Comparison of ENCODE assay signal across 8 cellular contexts in the genomic region with DNA sequence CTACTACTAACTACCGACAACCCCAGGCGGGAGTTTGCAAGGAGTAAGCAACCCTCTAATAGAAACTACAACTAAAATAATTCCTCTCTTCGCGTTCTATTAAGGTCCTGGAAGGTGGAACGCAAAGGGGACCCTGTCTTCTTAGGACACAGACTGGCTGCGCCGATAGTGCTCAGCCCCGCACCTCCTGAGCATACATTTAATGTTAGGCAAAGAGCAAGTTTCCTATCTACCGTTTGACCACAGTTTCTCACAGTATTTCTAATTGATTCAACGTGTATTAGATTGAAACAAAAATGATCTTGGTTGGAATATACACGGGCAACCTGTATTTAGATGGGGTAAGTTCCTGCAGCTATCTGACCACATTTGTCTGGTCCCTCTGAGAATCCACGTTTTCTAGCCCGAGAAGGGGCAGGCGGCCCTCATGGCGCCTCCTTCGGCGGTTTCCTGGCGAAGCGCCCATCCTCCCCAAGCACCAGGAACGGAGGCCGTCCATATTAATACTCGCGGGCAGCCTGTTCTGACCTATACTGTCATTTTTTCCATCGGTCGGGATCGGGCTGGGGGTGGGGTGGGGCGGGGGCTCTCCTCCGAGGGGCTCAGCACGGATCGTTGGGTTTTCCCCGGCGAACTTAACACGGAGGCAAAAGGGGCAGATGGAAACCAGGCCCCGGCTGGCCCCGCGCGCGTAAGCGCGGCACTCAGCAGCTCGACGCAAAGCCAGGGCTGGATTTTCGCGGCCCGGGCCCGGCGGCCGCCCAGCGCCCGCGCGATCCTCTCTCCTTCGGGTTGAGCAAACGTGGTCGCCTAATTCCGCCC.
DNase-seq lines count a peak whose midpoint lies in the region; ATAC-seq and TF ChIP-seq lines count a peak whose summit lies in the region.

No MANE protein-coding gene starts in this region.

- H3K36me3 Mint-ChIP-seq in activated CD4-positive, alpha-beta T cell treated with anti-CD3 and anti-CD28 coated beads for 36 hours (ENCODE audit: low read depth), result peaks cover 8% of the 10 kb centered on the region
- H3K36me3 Mint-ChIP-seq in activated CD8-positive, alpha-beta T cell treated with anti-CD3 and anti-CD28 coated beads for 36 hours (ENCODE audit: low read depth), result peaks cover 9% of the 10 kb centered on the region
- no peaks in the 10 kb centered on the region for H3K36me3 Mint-ChIP-seq in neural crest cell (ENCODE audit: low read depth)

- peak; percentile 73 for DNase-seq in activated CD4-positive, alpha-beta T cell treated with anti-CD3 and anti-CD28 coated beads for 36 hours
- no peak for DNase-seq in activated CD4-positive, alpha-beta T cell treated with anti-CD3 and anti-CD28 coated beads for 1 hour
- DNase-seq in NCI-H128 (lab: John Stamatoyannopoulos, UW; ENCODE audit: unreplicated experiment) (peak; percentile 35), fibroblast of mammary gland (ENCODE audit: low read depth) (no peak), neural crest cell (ENCODE audit: low read depth, low spot score) (peak; percentile 45)
- DNase-seq in activated CD8-positive, alpha-beta T cell treated with anti-CD3 and anti-CD28 coated beads for 36 hours, result peak; percentile 78

- POLR2A ChIA-PET in activated CD4-positive, alpha-beta T cell treated with anti-CD3 and anti-CD28 coated beads for 36 hours (lab: Charles Lee), result interaction anchor here (1.3 kb wide), 1 partner anchor 70 kb away, joined by 5 read pairs; no protein-coding TSS in a partner anchor
- POLR2A ChIA-PET in activated CD8-positive, alpha-beta T cell treated with anti-CD3 and anti-CD28 coated beads for 36 hours (lab: Charles Lee), result interaction anchor here (0.7 to 4.2 kb wide), 8 partner anchors 14 to 84 kb away, joined by 3 to 32 read pairs (median 5); a partner anchor contains a TSS

- peak; percentile 7 for ATAC-seq in activated CD4-positive, alpha-beta T cell treated with anti-CD3 and anti-CD28 coated beads for 36 hours
- ATAC-seq in activated CD8-positive, alpha-beta T cell treated with anti-CD3 and anti-CD28 coated beads for 36 hours, result peak; percentile 24
- ATAC-seq in HG03159 (IDR thresholded peaks at IDR 0.05; ENCODE audit: unreplicated experiment) (no peak), GM19452 (IDR thresholded peaks at IDR 0.05; ENCODE audit: unreplicated experiment) (no peak)

- peaks cover 29% of the 10 kb centered on the region for H3K4me1 Mint-ChIP-seq in activated CD4-positive, alpha-beta T cell treated with anti-CD3 and anti-CD28 coated beads for 36 hours
- H3K4me1 Mint-ChIP-seq in activated CD8-positive, alpha-beta T cell treated with anti-CD3 and anti-CD28 coated beads for 36 hours (ENCODE audit: low read depth), result peaks cover 24% of the 10 kb centered on the region
- peaks cover 44% of the 10 kb centered on the region for H3K4me1 Mint-ChIP-seq in neural crest cell

- H3K27me3 Mint-ChIP-seq in activated CD4-positive, alpha-beta T cell treated with anti-CD3 and anti-CD28 coated beads for 36 hours, result no peaks in the 10 kb centered on the region
- H3K27me3 Mint-ChIP-seq in activated CD8-positive, alpha-beta T cell treated with anti-CD3 and anti-CD28 coated beads for 36 hours, result no peaks in the 10 kb centered on the region
- H3K27me3 Mint-ChIP-seq in neural crest cell (ENCODE audit: low read depth), result peaks cover 41% of the 10 kb centered on the region

- H3K4me3 ChIP-seq in fibroblast of mammary gland (ENCODE audit: control insufficient read depth, low read depth, low read length), result peak overlapping the region; percentile 43

- no peak for TF ChIP-seq CTCF in activated CD8-positive, alpha-beta T cell treated with anti-CD3 and anti-CD28 coated beads for 36 hours (IDR thresholded peaks at IDR 0.05)
- TF ChIP-seq CTCF in fibroblast of mammary gland (conservative IDR thresholded peaks at IDR 0.05; ENCODE audit: control insufficient read depth, insufficient read depth, low read depth, low read length) (no peak), neural crest cell (conservative IDR thresholded peaks at IDR 0.05) (no peak)

- H3K4me3 Mint-ChIP-seq in activated CD4-positive, alpha-beta T cell treated with anti-CD3 and anti-CD28 coated beads for 36 hours, result peak overlapping the region; percentile 80
- peak overlapping the region; percentile 85 for H3K4me3 Mint-ChIP-seq in activated CD8-positive, alpha-beta T cell treated with anti-CD3 and anti-CD28 coated beads for 36 hours
- H3K4me3 Mint-ChIP-seq in neural crest cell, result peak overlapping the region; percentile 89

- peak overlapping the region; percentile 99 for H3K27ac Mint-ChIP-seq in activated CD4-positive, alpha-beta T cell treated with anti-CD3 and anti-CD28 coated beads for 36 hours
- H3K27ac Mint-ChIP-seq in activated CD8-positive, alpha-beta T cell treated with anti-CD3 and anti-CD28 coated beads for 36 hours, result peak overlapping the region; percentile 97
- peak overlapping the region; percentile 53 for H3K27ac Mint-ChIP-seq in neural crest cell (ENCODE audit: unreplicated experiment)

- H3K9me3 Mint-ChIP-seq in activated CD4-positive, alpha-beta T cell treated with anti-CD3 and anti-CD28 coated beads for 36 hours (ENCODE audit: low read depth), result peaks cover under 1% of the 10 kb centered on the region
- H3K9me3 Mint-ChIP-seq in activated CD8-positive, alpha-beta T cell treated with anti-CD3 and anti-CD28 coated beads for 36 hours, result peaks cover under 1% of the 10 kb centered on the region
- no peaks in the 10 kb centered on the region for H3K9me3 Mint-ChIP-seq in neural crest cell

- CTCF ChIA-PET in activated CD4-positive, alpha-beta T cell treated with anti-CD3 and anti-CD28 coated beads for 36 hours (lab: Charles Lee), result no interaction called here
- CTCF ChIA-PET in activated CD8-positive, alpha-beta T cell treated with anti-CD3 and anti-CD28 coated beads for 36 hours (lab: Charles Lee), result interaction anchor here (1.2 kb wide), 1 partner anchor 77 kb away, joined by 3 read pairs; no protein-coding TSS in a partner anchor

- intact Hi-C loops in activated CD4-positive, alpha-beta T cell treated with anti-CD3 and anti-CD28 coated beads for 36 hours (cut with DNase I, micrococcal nuclease), result loop anchor here (1.0 to 5.0 kb wide), 18 partner anchors 68 to 1373 kb away; a partner anchor contains a TSS
- intact Hi-C loops in activated CD8-positive, alpha-beta T cell treated with anti-CD3 and anti-CD28 coated beads for 36 hours (cut with micrococcal nuclease), result loop anchor here (5.0 to 10.0 kb wide), 5 partner anchors 78 to 560 kb away; a partner anchor contains a TSS

Comparison
In these comparisons a context has a peak if more than half of its experiments do, and no peak if none do; other contexts are left out.
1. DNase-seq: peak in activated CD4-positive, alpha-beta T cell treated with anti-CD3 and anti-CD28 coated beads for 36 hours (single experiment), NCI-H128 (single experiment), activated CD8-positive, alpha-beta T cell treated with anti-CD3 and anti-CD28 coated beads for 36 hours (single experiment) and neural crest cell (single experiment); none in activated CD4-positive, alpha-beta T cell treated with anti-CD3 and anti-CD28 coated beads for 1 hour (single experiment) and fibroblast of mammary gland (single experiment).
2. ATAC-seq: peak in activated CD4-positive, alpha-beta T cell treated with anti-CD3 and anti-CD28 coated beads for 36 hours (single experiment) and activated CD8-positive, alpha-beta T cell treated with anti-CD3 and anti-CD28 coated beads for 36 hours (single experiment); none in HG03159 (single experiment) and GM19452 (single experiment).
3. Peak in every context shown above with its lines, with median percentiles within 50 percentile points of each other: H3K27ac Mint-ChIP-seq and H3K4me3 Mint-ChIP-seq.